12 cellular contexts compared by ENCODE assay signal in genomic region chr20:25315418-25316210, GRCh38.
DNase-seq lines count a peak whose midpoint lies in the region; ATAC-seq and TF ChIP-seq lines count a peak whose summit lies in the region.
"Had no signal": no experiment of that assay in that cellular context is flagged by ENCODE, and none has a peak within 500 bp of the region (broad histone marks: within the 10 kb centered on the region; RNA-seq: fewer than 3 reads in every experiment).

No MANE protein-coding gene starts in this region.

- H3K27me3 ChIP-seq in Peyer's patch (no peaks in the 10 kb centered on the region), gastroesophageal sphincter (no peaks in the 10 kb centered on the region)

- intact Hi-C loops in activated CD4-positive, alpha-beta T cell treated with anti-CD3 and anti-CD28 coated beads, Interleukin-2, amount 10 ng/mL, durations not matched to agents 24 days and 14 days (cut with micrococcal nuclease), result no loop called here

- no peak overlapping the region for H3K27ac ChIP-seq in Peyer's patch
- H3K27ac ChIP-seq in gastroesophageal sphincter, result no peak overlapping the region

- peak overlapping the region; percentile 22 for H3K27ac Mint-ChIP-seq in activated CD4-positive, alpha-beta T cell treated with anti-CD3 and anti-CD28 coated beads, Interleukin-2, amount 10 ng/mL, durations not matched to agents 24 days and 14 days
- H3K27ac Mint-ChIP-seq: nephron had no signal

- H3K36me3 ChIP-seq in Peyer's patch, result peaks cover 0 to 19% (median 0%) of the 10 kb centered on the region in 3 donors
- peaks cover 0 to 37% of the 10 kb centered on the region in 2 donors for H3K36me3 ChIP-seq in gastroesophageal sphincter

- TF ChIP-seq CTCF in Peyer's patch (IDR thresholded peaks at IDR 0.05) (no peak), fibroblast of the aortic adventitia (IDR thresholded peaks at IDR 0.05; ENCODE audit: insufficient read depth, low read length) (no peak), gastroesophageal sphincter (IDR thresholded peaks at IDR 0.05) (no peak)

- H3K4me3 Mint-ChIP-seq in activated CD4-positive, alpha-beta T cell treated with anti-CD3 and anti-CD28 coated beads, Interleukin-2, amount 10 ng/mL, durations not matched to agents 24 days and 14 days, result no peak overlapping the region
- H3K4me3 Mint-ChIP-seq: nephron had no signal

- ATAC-seq in gastroesophageal sphincter, result no peak
- no peak for ATAC-seq in HG03521 (IDR thresholded peaks at IDR 0.05; ENCODE audit: unreplicated experiment)
- no peak for ATAC-seq in HG02970 (IDR thresholded peaks at IDR 0.05; ENCODE audit: low FRiP score, unreplicated experiment)
- ATAC-seq: stimulated activated naive CD8-positive, alpha-beta T cell treated with anti-CD3 and anti-CD28 coated beads, Interleukin-15, Interleukin-2, amounts not matched to agents 100 U/mL and 50 U/mL, for 24 hours had no signal

- H3K4me1 Mint-ChIP-seq in activated CD4-positive, alpha-beta T cell treated with anti-CD3 and anti-CD28 coated beads, Interleukin-2, amount 10 ng/mL, durations not matched to agents 24 days and 14 days, result peaks cover 23% of the 10 kb centered on the region

- no peak for TF ChIP-seq POLR2A in Peyer's patch (IDR thresholded peaks at IDR 0.05)
- TF ChIP-seq POLR2A in gastroesophageal sphincter (IDR thresholded peaks at IDR 0.05), result no peak

- H3K36me3 Mint-ChIP-seq in activated CD4-positive, alpha-beta T cell treated with anti-CD3 and anti-CD28 coated beads, Interleukin-2, amount 10 ng/mL, durations not matched to agents 24 days and 14 days (ENCODE audit: low read depth), result peaks cover 9% of the 10 kb centered on the region

- H3K9me3 ChIP-seq in Peyer's patch (no peaks in the 10 kb centered on the region), gastroesophageal sphincter (no peaks in the 10 kb centered on the region)

- H3K4me3 ChIP-seq in Peyer's patch (no peak overlapping the region), fibroblast of the aortic adventitia (ENCODE audit: low read depth, low read length) (no peak overlapping the region), gastroesophageal sphincter (no peak overlapping the region)

- WGBS in gastroesophageal sphincter (ENCODE audit: low coverage in 1 of 2), 2 donors, result 83% methylated on average over 7 of the region's 8 CpGs; no CpG with 5 or more reads in 1 of the 2 donors

- H3K4me1 ChIP-seq in Peyer's patch, result peaks cover 4 to 21% (median 11%) of the 10 kb centered on the region in 4 donors
- peaks cover 0 to 31% (median 8%) of the 10 kb centered on the region in 3 donors for H3K4me1 ChIP-seq in gastroesophageal sphincter

- no peak for DNase-seq in activated CD4-positive, alpha-beta T cell treated with anti-CD3 and anti-CD28 coated beads, Interleukin-2, amount 10 ng/mL, durations not matched to agents 24 days and 14 days
- no peak for DNase-seq in activated CD4-positive, alpha-beta T cell treated with anti-CD3 and anti-CD28 coated beads for 1 hour
- DNase-seq in Peyer's patch (peak in 2 of 3 donors; percentile 34 to 40), fibroblast of the aortic adventitia (ENCODE audit: low read depth) (peak; percentile 36), stromal cell of bone marrow (ENCODE audit: low read depth) (peak; percentile 28)
- DNase-seq: activated naive CD4-positive, alpha-beta T cell treated with Interleukin-2 at 50 U/mL for 16 hours; NCI-H1105; stimulated activated naive CD8-positive, alpha-beta T cell treated with anti-CD3 and anti-CD28 coated beads, Interleukin-15, Interleukin-2, amounts not matched to agents 100 U/mL and 50 U/mL, for 24 hours had no signal

- H3K9me3 Mint-ChIP-seq in activated CD4-positive, alpha-beta T cell treated with anti-CD3 and anti-CD28 coated beads, Interleukin-2, amount 10 ng/mL, durations not matched to agents 24 days and 14 days, result no peaks in the 10 kb centered on the region
- H3K9me3 Mint-ChIP-seq: nephron had no signal

- TF ChIP-seq EP300 in gastroesophageal sphincter (IDR thresholded peaks at IDR 0.05), result no peak

- no peaks in the 10 kb centered on the region for H3K27me3 Mint-ChIP-seq in activated CD4-positive, alpha-beta T cell treated with anti-CD3 and anti-CD28 coated beads, Interleukin-2, amount 10 ng/mL, durations not matched to agents 24 days and 14 days

Comparison
In these comparisons a context has a peak if more than half of its experiments do, and no peak if none do; other contexts are left out.
1. DNase-seq: peak in Peyer's patch (2 of 3), fibroblast of the aortic adventitia (single experiment) and stromal cell of bone marrow (single experiment); none in activated CD4-positive, alpha-beta T cell treated with anti-CD3 and anti-CD28 coated beads, Interleukin-2, amount 10 ng/mL, durations not matched to agents 24 days and 14 days (single experiment) and activated CD4-positive, alpha-beta T cell treated with anti-CD3 and anti-CD28 coated beads for 1 hour (single experiment).